23 cellular contexts compared by ENCODE assay signal in genomic region chr1:37952738-37953137, GRCh38.
"Had no signal": no experiment of that assay in that cellular context is flagged by ENCODE, and none has a peak within 500 bp of the region (broad histone marks: within the 10 kb centered on the region; RNA-seq: fewer than 3 reads in every experiment).

No MANE protein-coding gene starts in this region.

- H3K27ac ChIP-seq: heart left ventricle, neutrophil, sigmoid colon, skin epidermis, suprapubic skin, thyroid gland had no signal

- H3K27me3 Mint-ChIP-seq: dendritic cell treated with granulocyte-macrophage colony-stimulating factor and Interleukin-4, amounts not matched to agents 40 ng/mL and 50 ng/mL, for 4 days; effector memory CD8-positive, alpha-beta T cell; naive B cell; type B pancreatic cell had no signal

- ATAC-seq: effector memory CD8-positive, alpha-beta T cell; heart left ventricle; left colon; left ventricle myocardium superior; stimulated activated naive CD8-positive, alpha-beta T cell treated with anti-CD3 and anti-CD28 coated beads, Interleukin-15, Interleukin-2, amounts not matched to agents 100 U/mL and 50 U/mL, for 24 hours had no signal

- DNase-seq: effector memory CD8-positive, alpha-beta T cell; erythroblast; heart left ventricle; hippocampal formation; left colon; left ventricle myocardium superior; mesenchymal stem cell; naive B cell; sigmoid colon; stimulated activated CD4-positive, alpha-beta T cell treated with anti-CD3 and anti-CD28 coated beads, Interleukin-2, amount 100 ng/mL, for 24 hours; stimulated activated CD4-positive, alpha-beta T cell treated with anti-CD3 and anti-CD28 coated beads, Interleukin-4, amount 100 ng/mL, for 4 hours; stimulated activated naive CD8-positive, alpha-beta T cell treated with anti-CD3 and anti-CD28 coated beads, Interleukin-15, Interleukin-2, amounts not matched to agents 100 U/mL and 50 U/mL, for 24 hours; thyroid gland had no signal

- H3K4me1 Mint-ChIP-seq: nephron had no signal

- H3K27ac Mint-ChIP-seq: dendritic cell treated with granulocyte-macrophage colony-stimulating factor and Interleukin-4, amounts not matched to agents 40 ng/mL and 50 ng/mL, for 4 days; naive B cell; nephron; type B pancreatic cell had no signal

- H3K4me3 ChIP-seq: heart left ventricle, lung, sigmoid colon, skin epidermis, suprapubic skin, thyroid gland had no signal

- H3K4me3 Mint-ChIP-seq: dendritic cell treated with granulocyte-macrophage colony-stimulating factor and Interleukin-4, amounts not matched to agents 40 ng/mL and 50 ng/mL, for 4 days; effector memory CD8-positive, alpha-beta T cell; naive B cell; nephron; type B pancreatic cell had no signal

- H3K27me3 ChIP-seq: heart left ventricle, neutrophil, sigmoid colon, suprapubic skin, thyroid gland had no signal

- H3K9me3 Mint-ChIP-seq: dendritic cell treated with granulocyte-macrophage colony-stimulating factor and Interleukin-4, amounts not matched to agents 40 ng/mL and 50 ng/mL, for 4 days; effector memory CD8-positive, alpha-beta T cell; naive B cell; nephron; type B pancreatic cell had no signal

- H3K9me3 ChIP-seq: heart left ventricle, neutrophil, sigmoid colon, suprapubic skin, thyroid gland had no signal

- H3K36me3 Mint-ChIP-seq: type B pancreatic cell had no signal

- H3K4me1 ChIP-seq: suprapubic skin, thyroid gland had no signal

- FAIRE-seq: colon, frontal cortex, urothelium cell line had no signal
